In the genomic region with DNA sequence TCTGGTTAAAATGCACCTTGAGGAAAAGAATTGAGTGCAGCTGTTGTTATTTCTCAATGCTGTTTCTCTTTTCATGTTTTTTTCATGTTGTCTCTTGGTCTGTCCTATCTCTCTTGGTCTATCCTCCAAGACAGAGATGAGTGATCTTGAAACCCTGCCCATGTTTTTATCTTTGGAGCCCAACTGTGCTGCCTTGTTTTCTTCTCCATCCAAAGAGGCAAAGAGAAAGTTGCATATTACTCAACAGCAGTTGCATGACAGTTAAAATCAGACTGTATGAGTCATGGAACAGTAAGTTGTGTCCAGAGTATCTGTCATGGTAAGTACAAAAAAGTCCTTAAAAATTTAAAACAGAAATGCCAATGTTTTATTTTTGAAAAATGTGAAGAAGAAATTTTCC, we compare ENCODE assay signal across 10 cellular contexts. TPM values are rescaled to one million over a fixed set of nuclear protein-coding genes. Genes with fewer than 3 reads are reported as not detected.
DNase-seq lines count a peak whose midpoint lies in the region; ATAC-seq and TF ChIP-seq lines count a peak whose summit lies in the region.
"Had no signal": no experiment of that assay in that cellular context is flagged by ENCODE, and none has a peak within 500 bp of the region (broad histone marks: within the 10 kb centered on the region; RNA-seq: fewer than 3 reads in every experiment).

No MANE protein-coding gene starts in this region.

- DNase-seq in lower lobe of right lung (no peak), NCI-H2081 (lab: John Stamatoyannopoulos, UW) (no peak), cortex of kidney (lab: John Stamatoyannopoulos, UW) (no peak)
- DNase-seq: activated CD4-positive, alpha-beta T cell treated with anti-CD3 and anti-CD28 coated beads, Interleukin-2, amount 10 ng/mL, durations not matched to agents 7 days and 5 days had no signal

- no peak overlapping the region for H3K4me3 ChIP-seq in lower lobe of right lung

- H3K27ac Mint-ChIP-seq in T-helper 1 cell treated with Interleukin-12 subunit alpha and Interleukin-12 subunit beta and Interleukin-4 antibody, amounts not matched to agents 30 μg/mL and 1 μg/mL, for 36 hours = peak overlapping the region; percentile 58
- H3K27ac Mint-ChIP-seq: activated CD4-positive, alpha-beta T cell treated with anti-CD3 and anti-CD28 coated beads, Interleukin-2, amount 10 ng/mL, durations not matched to agents 7 days and 5 days had no signal

- H3K9me3 ChIP-seq in lower lobe of right lung = no peaks in the 10 kb centered on the region

- peak overlapping the region; percentile 5 for H3K4me3 Mint-ChIP-seq in T-helper 1 cell treated with Interleukin-12 subunit alpha and Interleukin-12 subunit beta and Interleukin-4 antibody, amounts not matched to agents 30 μg/mL and 1 μg/mL, for 36 hours
- H3K4me3 Mint-ChIP-seq: activated CD4-positive, alpha-beta T cell treated with anti-CD3 and anti-CD28 coated beads, Interleukin-2, amount 10 ng/mL, durations not matched to agents 7 days and 5 days had no signal

- ATAC-seq in GM18505 (IDR thresholded peaks at IDR 0.05; ENCODE audit: unreplicated experiment) (peak; percentile 79), HG02642 (IDR thresholded peaks at IDR 0.05; ENCODE audit: poor library complexity, unreplicated experiment) (peak; percentile 68), lower lobe of right lung (peak; percentile 57 to 69), GM19397 (IDR thresholded peaks at IDR 0.05; ENCODE audit: unreplicated experiment) (no peak), GM18873 (IDR thresholded peaks at IDR 0.05; ENCODE audit: low FRiP score, unreplicated experiment) (no peak)

- intact Hi-C loops in lower lobe of right lung (cut with DNase I) = no loop called here

- H3K27me3 Mint-ChIP-seq in T-helper 1 cell treated with Interleukin-12 subunit alpha and Interleukin-12 subunit beta and Interleukin-4 antibody, amounts not matched to agents 30 μg/mL and 1 μg/mL, for 36 hours (ENCODE audit: low read depth) = no peaks in the 10 kb centered on the region

- H3K36me3 Mint-ChIP-seq in T-helper 1 cell treated with Interleukin-12 subunit alpha and Interleukin-12 subunit beta and Interleukin-4 antibody, amounts not matched to agents 30 μg/mL and 1 μg/mL, for 36 hours (ENCODE audit: low read depth) = no peaks in the 10 kb centered on the region

- peaks cover 9% of the 10 kb centered on the region for H3K4me1 ChIP-seq in lower lobe of right lung

- no peaks in the 10 kb centered on the region for H3K27me3 ChIP-seq in lower lobe of right lung (ENCODE audit: low read depth)

- H3K4me1 Mint-ChIP-seq in T-helper 1 cell treated with Interleukin-12 subunit alpha and Interleukin-12 subunit beta and Interleukin-4 antibody, amounts not matched to agents 30 μg/mL and 1 μg/mL, for 36 hours (ENCODE audit: low read depth) = peaks cover 17% of the 10 kb centered on the region

- H3K36me3 ChIP-seq in lower lobe of right lung = no peaks in the 10 kb centered on the region

- H3K9me3 Mint-ChIP-seq in T-helper 1 cell treated with Interleukin-12 subunit alpha and Interleukin-12 subunit beta and Interleukin-4 antibody, amounts not matched to agents 30 μg/mL and 1 μg/mL, for 36 hours = peaks cover 13% of the 10 kb centered on the region

- TF ChIP-seq CTCF in lower lobe of right lung (IDR thresholded peaks at IDR 0.05) = no peak

- TF ChIP-seq POLR2A in GM18505 (IDR thresholded peaks at IDR 0.05; ENCODE audit: borderline replicate concordance, extremely low read depth, insufficient read depth, insufficient read length) = no peak

- H3K27ac ChIP-seq in lower lobe of right lung = no peak overlapping the region

RNA-seq across cellular contexts. Expression of a gene that starts 26.2 kb away (rescaled TPM):
- total RNA-seq in lower lobe of right lung = 2.8 TPM
- total RNA-seq: pulmonary artery endothelial cell had no signal

Comparison
In these comparisons a context has a peak if more than half of its experiments do, and no peak if none do; other contexts are left out.
1. ATAC-seq: peak in GM18505 (single experiment), HG02642 (single experiment) and lower lobe of right lung (2 of 2); none in GM19397 (single experiment) and GM18873 (single experiment).